Comparison of ENCODE assay signal across 37 cellular contexts in genomic region chr22:24926428-24926725, GRCh38. TPM values are rescaled to one million over a fixed set of nuclear protein-coding genes. Genes with fewer than 3 reads are reported as not detected.
"Had no signal": no experiment of that assay in that cellular context is flagged by ENCODE, and none has a peak within 500 bp of the region (broad histone marks: within the 10 kb centered on the region; RNA-seq: fewer than 3 reads in every experiment).

No MANE protein-coding gene starts in this region.

- ATAC-seq: activated T-cell treated with anti-CD3 and anti-CD28 coated beads, Interleukin-2, amount 50 U/mL, for 72 hours; body of pancreas; left ventricle myocardium superior; stimulated activated naive CD8-positive, alpha-beta T cell treated with anti-CD3 and anti-CD28 coated beads, Interleukin-15, amount 100 ng/mL, for 72 hours had no signal

- H3K4me1 Mint-ChIP-seq: mesothelial cell of epicardium; naive B cell; stimulated activated memory B cell treated with anti-CD40 and anti-IgM and Interleukin-4, amounts not matched to agents 10 μg/mL and 1 μg/mL and 100 μg/mL, for 72 hours; stimulated activated naive CD8-positive, alpha-beta T cell treated with anti-CD3 and anti-CD28 coated beads, Interleukin-15, amount 100 ng/mL, for 72 hours had no signal

- H3K4me2 ChIP-seq: smooth muscle cell had no signal

- H3K4me3 ChIP-seq: body of pancreas, esophagus squamous epithelium, heart right ventricle, sigmoid colon, smooth muscle cell, uterus had no signal

- H3K4me3 Mint-ChIP-seq: activated naive CD8-positive, alpha-beta T cell; activated T-cell treated with anti-CD3 and anti-CD28 coated beads, Interleukin-2, amount 50 U/mL, for 72 hours; endodermal cell; mesothelial cell of epicardium; stimulated activated memory B cell treated with anti-CD40 and anti-IgM and Interleukin-4, amounts not matched to agents 10 μg/mL and 1 μg/mL and 100 μg/mL, for 72 hours; stimulated activated naive CD8-positive, alpha-beta T cell treated with anti-CD3 and anti-CD28 coated beads, Interleukin-15, amount 100 ng/mL, for 72 hours; T-helper 1 cell treated with Interleukin-12 subunit alpha and Interleukin-12 subunit beta and Interleukin-4 antibody, amounts not matched to agents 30 μg/mL and 1 μg/mL, for 36 hours; type B pancreatic cell had no signal

- H3K9me3 Mint-ChIP-seq: endodermal cell; mesothelial cell of epicardium; stimulated activated naive CD8-positive, alpha-beta T cell treated with anti-CD3 and anti-CD28 coated beads, Interleukin-15, amount 100 ng/mL, for 72 hours; T-helper 1 cell treated with Interleukin-12 subunit alpha and Interleukin-12 subunit beta and Interleukin-4 antibody, amounts not matched to agents 30 μg/mL and 1 μg/mL, for 36 hours; type B pancreatic cell had no signal

- H3K27me3 ChIP-seq: body of pancreas, esophagus squamous epithelium, heart right ventricle, sigmoid colon, uterus had no signal

- H3K4me1 ChIP-seq: body of pancreas, esophagus squamous epithelium, heart right ventricle, sigmoid colon, uterus had no signal

- DNase-seq: activated CD4-positive, alpha-beta T cell treated with anti-CD3 and anti-CD28 coated beads for 4 hours; activated CD4-positive, alpha-beta T cell treated with anti-CD3 and anti-CD28 coated beads, Interleukin-2, amount 50 U/mL, for 4 hours; activated naive CD4-positive, alpha-beta T cell; activated T-cell treated with anti-CD3 and anti-CD28 coated beads for 4 hours; activated T-cell treated with anti-CD3 and anti-CD28 coated beads, Interleukin-2, amount 50 U/mL, for 72 hours; anterior cingulate cortex; body of pancreas; esophagus squamous epithelium; foreskin melanocyte; heart right ventricle; left ventricle myocardium superior; naive B cell; occipital lobe; retina; sigmoid colon; stimulated activated CD4-positive, alpha-beta T cell treated with anti-CD3 and anti-CD28 coated beads, Interleukin-1b, Interleukin-23, amount 100 ng/mL, for 48 hours; stimulated activated CD4-positive, alpha-beta T cell treated with anti-CD3 and anti-CD28 coated beads, Interleukin-4, amount 100 ng/mL, for 4 hours; stimulated activated CD8-positive, alpha-beta memory T cell treated with anti-CD3 and anti-CD28 coated beads, Interleukin-4, amount 100 ng/mL, for 48 hours; stimulated activated naive CD8-positive, alpha-beta T cell treated with anti-CD3 and anti-CD28 coated beads, Interleukin-15, amount 100 ng/mL, for 72 hours; substantia nigra; SW 1271; T-helper 9 cell; uterus had no signal

- H3K36me3 Mint-ChIP-seq: activated naive CD8-positive, alpha-beta T cell; mesothelial cell of epicardium; naive B cell; stimulated activated memory B cell treated with anti-CD40 and anti-IgM and Interleukin-4, amounts not matched to agents 10 μg/mL and 1 μg/mL and 100 μg/mL, for 72 hours; type B pancreatic cell had no signal

- H3K9me3 ChIP-seq: body of pancreas, esophagus squamous epithelium, sigmoid colon, uterus had no signal

- H3K27ac Mint-ChIP-seq: activated naive CD8-positive, alpha-beta T cell; activated T-cell treated with anti-CD3 and anti-CD28 coated beads, Interleukin-2, amount 50 U/mL, for 72 hours; endodermal cell; mesothelial cell of epicardium; naive B cell; stimulated activated memory B cell treated with anti-CD40 and anti-IgM and Interleukin-4, amounts not matched to agents 10 μg/mL and 1 μg/mL and 100 μg/mL, for 72 hours; stimulated activated naive CD8-positive, alpha-beta T cell treated with anti-CD3 and anti-CD28 coated beads, Interleukin-15, amount 100 ng/mL, for 72 hours; T-helper 1 cell treated with Interleukin-12 subunit alpha and Interleukin-12 subunit beta and Interleukin-4 antibody, amounts not matched to agents 30 μg/mL and 1 μg/mL, for 36 hours; type B pancreatic cell had no signal

- H3K36me3 ChIP-seq: esophagus squamous epithelium, uterus had no signal

- H3K27ac ChIP-seq: body of pancreas, esophagus squamous epithelium, sigmoid colon, uterus, VCaP had no signal

RNA-seq across cellular contexts. Expression of gene LHFPL7, which starts 20.1 kb away (rescaled TPM):
- total RNA-seq: activated T-cell treated with anti-CD3 and anti-CD28 coated beads, Interleukin-2, amount 50 U/mL, for 72 hours; body of pancreas; cardiac septum; cerebellum; endodermal cell; esophagus squamous epithelium; glomerular endothelial cell; heart right ventricle; left ventricle myocardium superior; mesothelial cell of epicardium; occipital lobe; posterior vena cava; sigmoid colon; smooth muscle cell had no signal
- polyA plus RNA-seq: adipose tissue, heart right ventricle, neural cell, sigmoid colon, smooth muscle cell had no signal
